In the genomic region with DNA sequence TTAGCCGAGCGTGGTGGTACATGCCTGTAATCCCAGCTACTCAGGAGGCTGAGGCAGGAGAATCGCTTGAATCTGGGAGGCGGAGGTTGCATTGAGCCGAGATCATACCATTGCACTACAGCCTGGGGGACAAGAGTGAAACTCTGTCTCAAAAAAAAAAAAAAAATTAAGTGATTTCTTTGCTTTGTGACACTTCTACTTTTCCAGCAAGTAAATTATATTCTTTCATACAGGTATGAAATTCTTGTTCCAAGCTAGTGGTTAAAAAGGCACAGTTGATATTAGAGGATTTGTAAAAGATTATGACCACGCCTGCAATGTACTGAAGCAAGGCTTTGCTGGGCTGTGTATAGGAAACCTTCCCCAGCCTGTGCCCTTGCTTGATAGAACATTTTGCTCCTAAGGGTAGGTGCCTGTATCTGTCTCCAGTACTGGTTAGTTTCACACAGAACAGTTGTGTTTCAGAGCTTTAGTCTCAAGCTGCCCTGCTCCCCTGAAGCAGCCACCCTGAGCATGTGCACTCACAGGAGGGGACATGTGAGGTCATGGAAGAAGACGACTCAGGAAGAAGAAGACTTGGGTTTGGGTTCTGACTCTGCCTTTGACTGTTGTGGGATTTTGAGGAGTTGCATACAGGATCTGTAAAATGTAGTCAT, we compare ENCODE assay signal across 1 cellular context.
TF ChIP-seq lines count a peak whose summit lies in the region.

No MANE protein-coding gene starts in this region.

TF ChIP-seq in HCT116, 20 proteins besides CTCF, POLR2A, EP300 and RAD21 (continued from another document):
- TF ChIP-seq YY1 (IDR thresholded peaks at IDR 0.05; ENCODE audit: extremely low read depth, insufficient replicate concordance, low read depth, low read length) (no peak), ELF1 (IDR thresholded peaks at IDR 0.05; ENCODE audit: borderline replicate concordance, low read depth) (no peak), EZH2 (IDR thresholded peaks at IDR 0.05) (no peak), EGR1 (IDR thresholded peaks at IDR 0.05; ENCODE audit: low read depth) (no peak), TCF7L2 (IDR thresholded peaks at IDR 0.05; ENCODE audit: borderline replicate concordance, extremely low read depth, insufficient read depth, insufficient read length) (no peak), ZFX (IDR thresholded peaks at IDR 0.05) (no peak)
- TF ChIP-seq, protein P1, sequence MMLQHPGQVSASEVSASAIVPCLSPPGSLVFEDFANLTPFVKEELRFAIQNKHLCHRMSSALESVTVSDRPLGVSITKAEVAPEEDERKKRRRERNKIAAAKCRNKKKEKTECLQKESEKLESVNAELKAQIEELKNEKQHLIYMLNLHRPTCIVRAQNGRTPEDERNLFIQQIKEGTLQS (IDR thresholded peaks at IDR 0.05): no peak
- TF ChIP-seq, protein P2, sequence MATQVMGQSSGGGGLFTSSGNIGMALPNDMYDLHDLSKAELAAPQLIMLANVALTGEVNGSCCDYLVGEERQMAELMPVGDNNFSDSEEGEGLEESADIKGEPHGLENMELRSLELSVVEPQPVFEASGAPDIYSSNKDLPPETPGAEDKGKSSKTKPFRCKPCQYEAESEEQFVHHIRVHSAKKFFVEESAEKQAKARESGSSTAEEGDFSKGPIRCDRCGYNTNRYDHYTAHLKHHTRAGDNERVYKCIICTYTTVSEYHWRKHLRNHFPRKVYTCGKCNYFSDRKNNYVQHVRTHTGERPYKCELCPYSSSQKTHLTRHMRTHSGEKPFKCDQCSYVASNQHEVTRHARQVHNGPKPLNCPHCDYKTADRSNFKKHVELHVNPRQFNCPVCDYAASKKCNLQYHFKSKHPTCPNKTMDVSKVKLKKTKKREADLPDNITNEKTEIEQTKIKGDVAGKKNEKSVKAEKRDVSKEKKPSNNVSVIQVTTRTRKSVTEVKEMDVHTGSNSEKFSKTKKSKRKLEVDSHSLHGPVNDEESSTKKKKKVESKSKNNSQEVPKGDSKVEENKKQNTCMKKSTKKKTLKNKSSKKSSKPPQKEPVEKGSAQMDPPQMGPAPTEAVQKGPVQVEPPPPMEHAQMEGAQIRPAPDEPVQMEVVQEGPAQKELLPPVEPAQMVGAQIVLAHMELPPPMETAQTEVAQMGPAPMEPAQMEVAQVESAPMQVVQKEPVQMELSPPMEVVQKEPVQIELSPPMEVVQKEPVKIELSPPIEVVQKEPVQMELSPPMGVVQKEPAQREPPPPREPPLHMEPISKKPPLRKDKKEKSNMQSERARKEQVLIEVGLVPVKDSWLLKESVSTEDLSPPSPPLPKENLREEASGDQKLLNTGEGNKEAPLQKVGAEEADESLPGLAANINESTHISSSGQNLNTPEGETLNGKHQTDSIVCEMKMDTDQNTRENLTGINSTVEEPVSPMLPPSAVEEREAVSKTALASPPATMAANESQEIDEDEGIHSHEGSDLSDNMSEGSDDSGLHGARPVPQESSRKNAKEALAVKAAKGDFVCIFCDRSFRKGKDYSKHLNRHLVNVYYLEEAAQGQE (IDR thresholded peaks at IDR 0.05; ENCODE audit: low read depth): no peak
